10 cellular contexts compared by ENCODE assay signal in genomic region chr6:75272145-75272840, GRCh38. TPM values are rescaled to one million over a fixed set of nuclear protein-coding genes. Genes with fewer than 3 reads are reported as not detected.
DNase-seq lines count a peak whose midpoint lies in the region; ATAC-seq and TF ChIP-seq lines count a peak whose summit lies in the region.
"Had no signal": no experiment of that assay in that cellular context is flagged by ENCODE, and none has a peak within 500 bp of the region (broad histone marks: within the 10 kb centered on the region; RNA-seq: fewer than 3 reads in every experiment).

No MANE protein-coding gene starts in this region.

- H3K27ac Mint-ChIP-seq in activated CD4-positive, alpha-beta T cell treated with anti-CD3 and anti-CD28 coated beads, Interleukin-2, amount 10 ng/mL, durations not matched to agents 24 days and 14 days: peak overlapping the region; percentile 45
- H3K27ac Mint-ChIP-seq in T-cell: peak overlapping the region; percentile 53 to 80
- peak overlapping the region; percentile 68 for H3K27ac Mint-ChIP-seq in stimulated activated memory B cell treated with anti-CD40 and anti-IgM and Interleukin-4, amounts not matched to agents 10 μg/mL and 1 μg/mL and 100 μg/mL, for 72 hours

- intact Hi-C loops in activated CD4-positive, alpha-beta T cell treated with anti-CD3 and anti-CD28 coated beads, Interleukin-2, amount 10 ng/mL, durations not matched to agents 24 days and 14 days (cut with micrococcal nuclease): no loop called here

- H3K4me3 ChIP-seq in fibroblast of mammary gland (ENCODE audit: control insufficient read depth, low read depth, low read length): no peak overlapping the region

- H3K36me3 Mint-ChIP-seq in activated CD4-positive, alpha-beta T cell treated with anti-CD3 and anti-CD28 coated beads, Interleukin-2, amount 10 ng/mL, durations not matched to agents 24 days and 14 days (ENCODE audit: low read depth): peaks cover 63% of the 10 kb centered on the region
- peaks cover 47% of the 10 kb centered on the region for H3K36me3 Mint-ChIP-seq in T-cell
- H3K36me3 Mint-ChIP-seq in stimulated activated memory B cell treated with anti-CD40 and anti-IgM and Interleukin-4, amounts not matched to agents 10 μg/mL and 1 μg/mL and 100 μg/mL, for 72 hours: peaks cover 44% of the 10 kb centered on the region

- DNase-seq in activated CD4-positive, alpha-beta T cell treated with anti-CD3 and anti-CD28 coated beads, Interleukin-2, amount 10 ng/mL, durations not matched to agents 24 days and 14 days: no peak
- no peak for DNase-seq in activated CD4-positive, alpha-beta T cell treated with anti-CD3 and anti-CD28 coated beads for 4 hours
- DNase-seq in T-cell: no peak
- DNase-seq in fibroblast of mammary gland (ENCODE audit: low read depth): peak; percentile 83
- no peak for DNase-seq in midbrain (lab: John Stamatoyannopoulos, UW)
- DNase-seq in RWPE1 (ENCODE audit: low spot score): no peak
- DNase-seq in ecto neural progenitor cell (ENCODE audit: low spot score): no peak
- DNase-seq: head of caudate nucleus, NCI-H82 had no signal

- ATAC-seq in T-cell (replicated peaks in 1 of 4): no peak
- no peak for ATAC-seq in stimulated activated memory B cell treated with anti-CD40 and anti-IgM and Interleukin-4, amounts not matched to agents 10 μg/mL and 1 μg/mL and 100 μg/mL, for 72 hours

- H3K9me3 Mint-ChIP-seq in activated CD4-positive, alpha-beta T cell treated with anti-CD3 and anti-CD28 coated beads, Interleukin-2, amount 10 ng/mL, durations not matched to agents 24 days and 14 days: peaks cover 11% of the 10 kb centered on the region
- no peaks in the 10 kb centered on the region for H3K9me3 Mint-ChIP-seq in T-cell
- H3K9me3 Mint-ChIP-seq in stimulated activated memory B cell treated with anti-CD40 and anti-IgM and Interleukin-4, amounts not matched to agents 10 μg/mL and 1 μg/mL and 100 μg/mL, for 72 hours: peaks cover 2% of the 10 kb centered on the region

- peaks cover 50% of the 10 kb centered on the region for H3K4me1 Mint-ChIP-seq in activated CD4-positive, alpha-beta T cell treated with anti-CD3 and anti-CD28 coated beads, Interleukin-2, amount 10 ng/mL, durations not matched to agents 24 days and 14 days
- H3K4me1 Mint-ChIP-seq in T-cell: peaks cover 64 to 85% (median 78%) of the 10 kb centered on the region in 3 donors
- H3K4me1 Mint-ChIP-seq in stimulated activated memory B cell treated with anti-CD40 and anti-IgM and Interleukin-4, amounts not matched to agents 10 μg/mL and 1 μg/mL and 100 μg/mL, for 72 hours: peaks cover 64% of the 10 kb centered on the region

- no peaks in the 10 kb centered on the region for H3K27me3 Mint-ChIP-seq in activated CD4-positive, alpha-beta T cell treated with anti-CD3 and anti-CD28 coated beads, Interleukin-2, amount 10 ng/mL, durations not matched to agents 24 days and 14 days
- H3K27me3 Mint-ChIP-seq in T-cell: no peaks in the 10 kb centered on the region
- no peaks in the 10 kb centered on the region for H3K27me3 Mint-ChIP-seq in stimulated activated memory B cell treated with anti-CD40 and anti-IgM and Interleukin-4, amounts not matched to agents 10 μg/mL and 1 μg/mL and 100 μg/mL, for 72 hours

- CTCF ChIA-PET in T-cell (lab: Charles Lee): interaction anchor here (0.6 to 2.3 kb wide), 5 partner anchors 11 to 303 kb away, joined by 3 to 10 read pairs (median 6); partner anchors contain the start of gene TMEM30A (in 1 of the 2)
- CTCF ChIA-PET in RWPE1 (lab: Yijun Ruan, JAX): interaction anchor here (0.7 kb wide), 1 partner anchor 263 kb away, joined by 3 read pairs; no protein-coding TSS in a partner anchor

- H3K27ac ChIP-seq in RWPE1: no peak overlapping the region

- POLR2A ChIA-PET in T-cell (lab: Charles Lee): no interaction called here
- POLR2A ChIA-PET in RWPE1 (lab: Yijun Ruan, JAX; ENCODE audit: low non-redundant PET): no interaction called here

- no peak overlapping the region for H3K4me3 Mint-ChIP-seq in activated CD4-positive, alpha-beta T cell treated with anti-CD3 and anti-CD28 coated beads, Interleukin-2, amount 10 ng/mL, durations not matched to agents 24 days and 14 days
- H3K4me3 Mint-ChIP-seq in T-cell: no peak overlapping the region
- no peak overlapping the region for H3K4me3 Mint-ChIP-seq in stimulated activated memory B cell treated with anti-CD40 and anti-IgM and Interleukin-4, amounts not matched to agents 10 μg/mL and 1 μg/mL and 100 μg/mL, for 72 hours

- TF ChIP-seq CTCF in fibroblast of mammary gland (conservative IDR thresholded peaks at IDR 0.05; ENCODE audit: control insufficient read depth, insufficient read depth, low read depth, low read length) (no peak), RWPE1 (conservative IDR thresholded peaks at IDR 0.05; ENCODE audit: low read depth) (no peak)

RNA-seq across cellular contexts. Expression of gene TMEM30A, which starts 12.3 kb away (rescaled TPM):
- 57.0 and 60.5 TPM in 2 replicates for total RNA-seq in activated CD4-positive, alpha-beta T cell treated with anti-CD3 and anti-CD28 coated beads, Interleukin-2, amount 10 ng/mL, durations not matched to agents 24 days and 14 days
- total RNA-seq in T-cell: 10 to 100 TPM; 43.4 to 67.6 (median 55.1) TPM

RNA-seq across cellular contexts. Expression of gene COX7A2, which starts 28.7 kb away (rescaled TPM):
- total RNA-seq in activated CD4-positive, alpha-beta T cell treated with anti-CD3 and anti-CD28 coated beads, Interleukin-2, amount 10 ng/mL, durations not matched to agents 24 days and 14 days: 490 and 538 TPM in 2 replicates
- 100 to 1,000 TPM; 195 to 213 (median 198) TPM for total RNA-seq in T-cell
